ENCODE assay signal across 1 cellular context in the genomic region with DNA sequence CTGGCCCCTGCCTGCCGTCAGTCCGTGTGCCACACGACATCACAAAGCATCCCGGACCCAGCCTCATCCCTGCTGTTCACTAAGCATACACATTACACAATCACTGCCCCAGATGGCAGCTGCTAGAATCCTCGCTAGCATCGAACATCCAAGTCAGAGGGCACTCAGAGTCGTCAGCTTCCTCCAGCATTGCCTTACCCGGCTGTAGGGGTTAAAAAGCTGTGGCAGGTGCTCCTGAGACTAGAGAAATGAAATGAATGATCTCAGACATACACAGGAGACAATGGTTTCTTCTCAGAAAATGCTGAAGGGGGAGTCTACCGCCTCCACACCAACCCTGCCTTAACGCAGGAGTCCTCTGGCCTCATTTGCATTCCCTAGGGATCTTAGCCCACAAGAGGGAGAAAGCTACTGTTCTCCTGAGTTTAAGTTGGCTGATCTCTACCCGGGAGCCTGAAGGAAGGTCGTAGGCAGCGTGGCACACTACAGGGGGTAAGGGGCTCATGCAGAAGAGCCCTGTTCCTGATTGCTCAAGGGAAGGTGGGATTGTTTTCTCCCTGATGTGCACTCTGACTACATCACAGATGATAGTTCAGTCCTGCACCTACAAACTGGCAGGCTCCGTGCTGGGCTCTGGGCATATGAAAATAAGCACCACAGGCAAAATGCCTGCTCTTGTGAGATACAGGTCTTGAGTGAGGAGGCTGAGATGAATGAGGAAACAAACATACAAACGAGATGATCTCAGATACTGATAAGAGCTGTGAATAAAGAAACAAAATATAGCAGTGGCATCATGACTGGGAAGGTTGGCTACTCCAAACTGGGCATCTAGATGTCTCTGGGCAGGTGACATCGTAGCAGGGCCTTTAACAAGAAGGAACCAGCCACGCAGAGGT.
TF ChIP-seq lines count a peak whose summit lies in the region.

No MANE protein-coding gene starts in this region.

TF ChIP-seq in HEK293, 187 proteins besides CTCF, POLR2A, EP300 and RAD21 (continued from another document):
- TF ChIP-seq, protein P1, sequence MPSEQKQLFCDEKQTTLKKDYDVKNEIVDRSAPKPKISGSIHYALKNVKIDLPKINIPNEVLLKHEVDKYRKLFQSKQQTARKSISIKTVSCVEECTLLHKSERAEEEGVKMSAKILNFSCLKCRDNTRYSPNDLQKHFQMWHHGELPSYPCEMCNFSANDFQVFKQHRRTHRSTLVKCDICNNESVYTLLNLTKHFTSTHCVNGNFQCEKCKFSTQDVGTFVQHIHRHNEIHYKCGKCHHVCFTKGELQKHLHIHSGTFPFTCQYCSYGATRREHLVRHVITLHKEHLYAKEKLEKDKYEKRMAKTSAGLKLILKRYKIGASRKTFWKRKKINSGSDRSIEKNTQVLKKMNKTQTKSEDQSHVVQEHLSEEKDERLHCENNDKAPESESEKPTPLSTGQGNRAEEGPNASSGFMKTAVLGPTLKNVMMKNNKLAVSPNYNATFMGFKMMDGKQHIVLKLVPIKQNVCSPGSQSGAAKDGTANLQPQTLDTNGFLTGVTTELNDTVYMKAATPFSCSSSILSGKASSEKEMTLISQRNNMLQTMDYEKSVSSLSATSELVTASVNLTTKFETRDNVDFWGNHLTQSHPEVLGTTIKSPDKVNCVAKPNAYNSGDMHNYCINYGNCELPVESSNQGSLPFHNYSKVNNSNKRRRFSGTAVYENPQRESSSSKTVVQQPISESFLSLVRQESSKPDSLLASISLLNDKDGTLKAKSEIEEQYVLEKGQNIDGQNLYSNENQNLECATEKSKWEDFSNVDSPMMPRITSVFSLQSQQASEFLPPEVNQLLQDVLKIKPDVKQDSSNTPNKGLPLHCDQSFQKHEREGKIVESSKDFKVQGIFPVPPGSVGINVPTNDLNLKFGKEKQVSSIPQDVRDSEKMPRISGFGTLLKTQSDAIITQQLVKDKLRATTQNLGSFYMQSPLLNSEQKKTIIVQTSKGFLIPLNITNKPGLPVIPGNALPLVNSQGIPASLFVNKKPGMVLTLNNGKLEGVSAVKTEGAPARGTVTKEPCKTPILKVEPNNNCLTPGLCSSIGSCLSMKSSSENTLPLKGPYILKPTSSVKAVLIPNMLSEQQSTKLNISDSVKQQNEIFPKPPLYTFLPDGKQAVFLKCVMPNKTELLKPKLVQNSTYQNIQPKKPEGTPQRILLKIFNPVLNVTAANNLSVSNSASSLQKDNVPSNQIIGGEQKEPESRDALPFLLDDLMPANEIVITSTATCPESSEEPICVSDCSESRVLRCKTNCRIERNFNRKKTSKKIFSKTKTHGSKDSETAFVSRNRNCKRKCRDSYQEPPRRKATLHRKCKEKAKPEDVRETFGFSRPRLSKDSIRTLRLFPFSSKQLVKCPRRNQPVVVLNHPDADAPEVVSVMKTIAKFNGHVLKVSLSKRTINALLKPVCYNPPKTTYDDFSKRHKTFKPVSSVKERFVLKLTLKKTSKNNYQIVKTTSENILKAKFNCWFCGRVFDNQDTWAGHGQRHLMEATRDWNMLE (tag by site-specific recombination; conservative IDR thresholded peaks at IDR 0.05; ENCODE audit: low read depth), result no peak
- TF ChIP-seq ZNF600 (tag by site-specific recombination; IDR thresholded peaks at IDR 0.05), result 0 out of 2 replicates have a peak, but pooled peaks have one; percentile 35
- 0 out of 2 replicates have a peak, but pooled peaks have one; percentile 26 for TF ChIP-seq GLIS2 (tag by site-specific recombination; IDR thresholded peaks at IDR 0.05)
- TF ChIP-seq GLIS1 (tag by site-specific recombination; IDR thresholded peaks at IDR 0.05), result peak; percentile 64
- TF ChIP-seq ZIC2 (tag by site-specific recombination; IDR thresholded peaks at IDR 0.05), result peak; percentile 83
- TF ChIP-seq ZBTB8A (tag by site-specific recombination; IDR thresholded peaks at IDR 0.05), result peak; percentile 60
- no peak for TF ChIP-seq ZNF138 (tag by site-specific recombination; IDR thresholded peaks at IDR 0.05; ENCODE audit: borderline replicate concordance)
- TF ChIP-seq ZNF423 (tag by site-specific recombination; IDR thresholded peaks at IDR 0.05), result 0 out of 2 replicates have a peak, but pooled peaks have one; percentile 42
- TF ChIP-seq ZNF555 (tag by site-specific recombination; conservative IDR thresholded peaks at IDR 0.05), result no peak
TF ChIP-seq in HEK293: peak in this region for 17.
